In genomic region chr4:2469192-2469984, GRCh38 we compare ENCODE assay signal across 8 cellular contexts. TPM values are rescaled to one million over a fixed set of nuclear protein-coding genes. Genes with fewer than 3 reads are reported as not detected.
A peak's percentile ranks its signal among the peaks of the same experiment; 100 is the strongest.
DNase-seq lines count a peak whose midpoint lies in the region; ATAC-seq and TF ChIP-seq lines count a peak whose summit lies in the region.

No MANE protein-coding gene starts in this region.

- no peaks in the 10 kb centered on the region for H3K27me3 ChIP-seq in CD4-positive, alpha-beta T cell (ENCODE audit: control insufficient read depth, insufficient read depth, low read length)

- peaks cover 50% of the 10 kb centered on the region for H3K36me3 Mint-ChIP-seq in CD4-positive, alpha-beta T cell (ENCODE audit: low read depth)

- peak; percentile 56 to 76 (median 66) for DNase-seq in CD4-positive, alpha-beta T cell
- DNase-seq in GM19240 (ENCODE audit: insufficient read length, low spot score) (peak; percentile 79), T follicular helper cell (ENCODE audit: low read depth) (peak; percentile 65), amniotic stem cell (lab: John Stamatoyannopoulos, UW) (peak; percentile 18), globus pallidus (ENCODE audit: low spot score) (no peak)
- DNase-seq in stimulated activated CD4-positive, alpha-beta T cell treated with anti-CD3 and anti-CD28 coated beads, Interleukin-12 subunit alpha, Interleukin-12 subunit beta, amount 100 ng/mL, for 48 hours (ENCODE audit: low read depth in 2 of 3, low spot score in 1 of 3) = peak; percentile 59 to 68 (median 62)

- POLR2A ChIA-PET in CD4-positive, alpha-beta T cell (lab: Charles Lee) = interaction anchor here (0.6 to 5.1 kb wide), 29 partner anchors 8 to 757 kb away, joined by 3 to 74 read pairs (median 6); partner anchors contain the start of genes CFAP99, FAM193A, GRK4 and HAUS3

- peak overlapping the region; percentile 97 for H3K27ac ChIP-seq in CD4-positive, alpha-beta T cell (ENCODE audit: low read depth, low read length)

- peak overlapping the region; percentile 94 for H3K4me3 Mint-ChIP-seq in CD4-positive, alpha-beta T cell

- peak; percentile 51 for ATAC-seq in CD4-positive, alpha-beta T cell (ENCODE audit: poor library complexity)
- ATAC-seq in HG03432 (IDR thresholded peaks at IDR 0.05; ENCODE audit: unreplicated experiment) = peak; percentile 58

- CTCF ChIA-PET in CD4-positive, alpha-beta T cell (lab: Charles Lee) = interaction anchor here (1.0 to 3.4 kb wide), 5 partner anchors 13 to 249 kb away, joined by 3 to 14 read pairs (median 5); partner anchors contain the start of genes CFAP99 and ZFYVE28

- peak overlapping the region; percentile 94 for H3K27ac Mint-ChIP-seq in CD4-positive, alpha-beta T cell

- H3K4me1 Mint-ChIP-seq in CD4-positive, alpha-beta T cell (ENCODE audit: low read depth) = peaks cover 48% of the 10 kb centered on the region

- no peaks in the 10 kb centered on the region for H3K9me3 Mint-ChIP-seq in CD4-positive, alpha-beta T cell

- H3K4me3 ChIP-seq in iPS-18c (ENCODE audit: insufficient read depth, low read depth, low read length) = peak overlapping the region; percentile 98

- no peaks in the 10 kb centered on the region for H3K9me3 ChIP-seq in CD4-positive, alpha-beta T cell (ENCODE audit: control insufficient read depth, low read length)
- H3K9me3 ChIP-seq in iPS-18c (ENCODE audit: control insufficient read depth, insufficient read depth, low read length) = peaks cover 2% of the 10 kb centered on the region

- TF ChIP-seq CTCF in CD4-positive, alpha-beta T cell (IDR thresholded peaks at IDR 0.05) = no peak

- no peaks in the 10 kb centered on the region for H3K27me3 Mint-ChIP-seq in CD4-positive, alpha-beta T cell

- intact Hi-C loops in CD4-positive, alpha-beta T cell (cut with DNase I, micrococcal nuclease) = loop anchor here (1.0 to 10.0 kb wide), 9 partner anchors 15 to 755 kb away; partner anchors contain the start of genes FAM193A (in 2 of the 2), CFAP99 (in 1 of the 2), HAUS3 (in 1 of the 2) and POLN (in 1 of the 2)

RNA-seq across cellular contexts. Expression of gene RNF4, which starts 0.5 kb away (rescaled TPM):
- total RNA-seq in CD4-positive, alpha-beta T cell = 100 to 1,000 TPM; 106 to 109 TPM

RNA-seq across cellular contexts. Expression of gene CFAP99, which starts 50.6 kb away (rescaled TPM):
- under 1 TPM in 1 of 2 experiments, not detected in 1; 0.17 TPM for total RNA-seq in CD4-positive, alpha-beta T cell

RNA-seq across cellular contexts. Expression of gene ZFYVE28, which starts 50.9 kb away (rescaled TPM):
- 10 to 100 TPM; 26.2 to 28.0 TPM for total RNA-seq in CD4-positive, alpha-beta T cell
